In genomic region chr17:1573932-1574696, GRCh38 we compare ENCODE assay signal across 8 cellular contexts. TPM values are rescaled to one million over a fixed set of nuclear protein-coding genes. Genes with fewer than 3 reads are reported as not detected.
A peak's percentile ranks its signal among the peaks of the same experiment; 100 is the strongest.
DNase-seq lines count a peak whose midpoint lies in the region; ATAC-seq and TF ChIP-seq lines count a peak whose summit lies in the region.

No MANE protein-coding gene starts in this region.

- peaks cover 15% of the 10 kb centered on the region for H3K4me1 ChIP-seq in prostate gland (replicated peaks)

- WGBS in prostate gland, result 11% methylated on average over 19 of the region's 19 CpGs

- H3K27me3 ChIP-seq in prostate gland (replicated peaks; ENCODE audit: insufficient read depth), result no peaks in the 10 kb centered on the region

- no peak for TF ChIP-seq POLR2A in prostate gland (IDR thresholded peaks at IDR 0.05)

- H3K9me3 Mint-ChIP-seq in activated naive CD8-positive, alpha-beta T cell treated with anti-CD3 and anti-CD28 coated beads, Interleukin-2, amount 10 ng/mL, durations not matched to agents 7 days and 5 days, result no peaks in the 10 kb centered on the region

- peak; percentile 91 for TF ChIP-seq RAD21 in Ishikawa (IDR thresholded peaks at IDR 0.05; ENCODE audit: low read depth)

- TF ChIP-seq EP300 in Ishikawa (IDR thresholded peaks at IDR 0.05; ENCODE audit: borderline replicate concordance), result no peak

- peak overlapping the region; percentile 74 to 81 for H3K27ac ChIP-seq in prostate gland

- H3K27me3 Mint-ChIP-seq in activated naive CD8-positive, alpha-beta T cell treated with anti-CD3 and anti-CD28 coated beads, Interleukin-2, amount 10 ng/mL, durations not matched to agents 7 days and 5 days, result no peaks in the 10 kb centered on the region

- no peaks in the 10 kb centered on the region for H3K36me3 ChIP-seq in prostate gland

- DNase-seq in DMS53 (lab: John Stamatoyannopoulos, UW) (peak; percentile 91), SK-N-DZ (ENCODE audit: low spot score) (peak; percentile 71), Right ventricle myocardium inferior (ENCODE audit: missing footprints) (peak; percentile 96), prostate gland (ENCODE audit: low spot score) (peak; percentile 81), middle frontal gyrus (ENCODE audit: extremely low spot score, low spot score) (no peak)
- peak; percentile 85 for DNase-seq in activated naive CD8-positive, alpha-beta T cell treated with anti-CD3 and anti-CD28 coated beads, Interleukin-2, amount 10 ng/mL, durations not matched to agents 7 days and 5 days

- H3K9me3 ChIP-seq in prostate gland, result no peaks in the 10 kb centered on the region

- no peak overlapping the region for H3K4me3 Mint-ChIP-seq in activated naive CD8-positive, alpha-beta T cell treated with anti-CD3 and anti-CD28 coated beads, Interleukin-2, amount 10 ng/mL, durations not matched to agents 7 days and 5 days

- peak; percentile 71 for ATAC-seq in activated naive CD8-positive, alpha-beta T cell treated with anti-CD3 and anti-CD28 coated beads, Interleukin-2, amount 10 ng/mL, durations not matched to agents 7 days and 5 days (ENCODE audit: low read depth)
- ATAC-seq in Right ventricle myocardium inferior (peak; percentile 63), HG02973 (IDR thresholded peaks at IDR 0.05; ENCODE audit: unreplicated experiment) (no peak)

- no peak overlapping the region for H3K4me3 ChIP-seq in prostate gland

- H3K36me3 Mint-ChIP-seq in activated naive CD8-positive, alpha-beta T cell treated with anti-CD3 and anti-CD28 coated beads, Interleukin-2, amount 10 ng/mL, durations not matched to agents 7 days and 5 days, result no peaks in the 10 kb centered on the region

- peaks cover 3% of the 10 kb centered on the region for H3K4me1 Mint-ChIP-seq in activated naive CD8-positive, alpha-beta T cell treated with anti-CD3 and anti-CD28 coated beads, Interleukin-2, amount 10 ng/mL, durations not matched to agents 7 days and 5 days

- TF ChIP-seq CTCF in prostate gland (IDR thresholded peaks at IDR 0.05), result peak; percentile 91 to 99 (median 98)

- POLR2A ChIA-PET in activated naive CD8-positive, alpha-beta T cell treated with anti-CD3 and anti-CD28 coated beads, Interleukin-2, amount 10 ng/mL, durations not matched to agents 7 days and 5 days (lab: Charles Lee), result interaction anchor here (1.0 to 1.3 kb wide), 2 partner anchors 11 to 57 kb away, joined by 4 to 7 read pairs; no protein-coding TSS in a partner anchor

- peak overlapping the region; percentile 34 for H3K27ac Mint-ChIP-seq in activated naive CD8-positive, alpha-beta T cell treated with anti-CD3 and anti-CD28 coated beads, Interleukin-2, amount 10 ng/mL, durations not matched to agents 7 days and 5 days

- intact Hi-C loops in Right ventricle myocardium inferior (cut with DNase I), result loop anchor here (1.0 to 2.0 kb wide), 3 partner anchors 55 to 211 kb away; partner anchors contain the start of gene RILP
- intact Hi-C loops in prostate gland (cut with DNase I), result loop anchor here (1.0 to 10.0 kb wide), 2 partner anchors 55 to 141 kb away; partner anchors contain the start of gene TLCD2

TF ChIP-seq in Ishikawa, 13 proteins besides CTCF, POLR2A, EP300 and RAD21:
- TF ChIP-seq USF1 (IDR thresholded peaks at IDR 0.05) (no peak), CEBPB (IDR thresholded peaks at IDR 0.05) (no peak), YY1 (IDR thresholded peaks at IDR 0.05; ENCODE audit: low read depth) (no peak), EGR1 (IDR thresholded peaks at IDR 0.05) (no peak), TEAD4 (IDR thresholded peaks at IDR 0.05) (no peak), MAX (IDR thresholded peaks at IDR 0.05) (0 out of 2 replicates have a peak, but pooled peaks have one; percentile 23), FOXM1 (IDR thresholded peaks at IDR 0.05; ENCODE audit: borderline replicate concordance, low read depth) (no peak), NFIC (IDR thresholded peaks at IDR 0.05) (peak; percentile 99), TCF12 (IDR thresholded peaks at IDR 0.05; ENCODE audit: low read depth) (peak; percentile 56; the same call in 1 of the 2 replicates), CREB1 (IDR thresholded peaks at IDR 0.05; ENCODE audit: low read depth) (no peak), REST (IDR thresholded peaks at IDR 0.05; ENCODE audit: low read depth) (no peak), ZBTB7A (IDR thresholded peaks at IDR 0.05; ENCODE audit: low read depth) (peak; percentile 98), TAF1 (IDR thresholded peaks at IDR 0.05; ENCODE audit: low read depth) (no peak)

RNA-seq across cellular contexts. Expression of gene PITPNA, which starts 11.5 kb away (rescaled TPM):
- 13.5 and 18.0 TPM in 2 replicates for polyA plus RNA-seq in SK-N-DZ (2014; cell fraction: cytosol; rRNA removed)
- polyA plus RNA-seq in SK-N-DZ (2014; cell fraction: nucleus; rRNA removed), result 11.6 and 16.5 TPM in 2 replicates
- total RNA-seq in activated naive CD8-positive, alpha-beta T cell treated with anti-CD3 and anti-CD28 coated beads, Interleukin-2, amount 10 ng/mL, durations not matched to agents 7 days and 5 days, result 10 to 100 TPM; 38.4 to 48.3 TPM
- total RNA-seq in Right ventricle myocardium inferior (52.9 TPM), prostate gland (10 to 100 TPM; 51.6 to 57.5 TPM)

RNA-seq across cellular contexts. Expression of gene SLC43A2, which starts 54.5 kb away (rescaled TPM):
- 17.8 and 22.8 TPM in 2 replicates for polyA plus RNA-seq in SK-N-DZ (2014; cell fraction: cytosol; rRNA removed)
- polyA plus RNA-seq in SK-N-DZ (2014; cell fraction: nucleus; rRNA removed), result 9.9 and 11.3 TPM in 2 replicates
- 1 to 10 TPM; 2.1 to 2.5 TPM for total RNA-seq in activated naive CD8-positive, alpha-beta T cell treated with anti-CD3 and anti-CD28 coated beads, Interleukin-2, amount 10 ng/mL, durations not matched to agents 7 days and 5 days
- total RNA-seq in Right ventricle myocardium inferior (5.5 TPM), prostate gland (10 to 100 TPM; 11.8 to 14.8 TPM)

RNA-seq across cellular contexts. Expression of gene INPP5K, which starts 57.7 kb away (rescaled TPM):
- polyA plus RNA-seq in SK-N-DZ (2014; cell fraction: cytosol; rRNA removed), result 37.8 and 68.7 TPM in 2 replicates
- polyA plus RNA-seq in SK-N-DZ (2014; cell fraction: nucleus; rRNA removed), result 36.9 and 41.0 TPM in 2 replicates
- 10 to 100 TPM; 56.7 to 58.7 TPM for total RNA-seq in activated naive CD8-positive, alpha-beta T cell treated with anti-CD3 and anti-CD28 coated beads, Interleukin-2, amount 10 ng/mL, durations not matched to agents 7 days and 5 days
- total RNA-seq in Right ventricle myocardium inferior, result 35.4 TPM
- total RNA-seq in prostate gland, result 10 to 100 TPM; 82.7 to 87.4 TPM
